In genomic region chr1:10128081-10128765, GRCh38 we compare ENCODE assay signal across 28 cellular contexts.
DNase-seq lines count a peak whose midpoint lies in the region; ATAC-seq and TF ChIP-seq lines count a peak whose summit lies in the region.
"Had no signal": no experiment of that assay in that cellular context is flagged by ENCODE, and none has a peak within 500 bp of the region (broad histone marks: within the 10 kb centered on the region; RNA-seq: fewer than 3 reads in every experiment).

No MANE protein-coding gene starts in this region.

- no peaks in the 10 kb centered on the region for H3K36me3 ChIP-seq in colonic mucosa

- no peak overlapping the region for H3K4me3 ChIP-seq in colonic mucosa
- H3K4me3 ChIP-seq: GM23338, heart left ventricle, lung, Peyer's patch, vagina had no signal

- ATAC-seq in central memory CD8-positive, alpha-beta T cell (replicated peaks; ENCODE audit: extremely low read depth, poor library complexity, severe bottlenecking), result no peak
- ATAC-seq in HG03432 (IDR thresholded peaks at IDR 0.05; ENCODE audit: unreplicated experiment), result no peak
- ATAC-seq: GM23338; heart left ventricle; HepG2; sciatic nerve; stimulated activated memory B cell treated with anti-CD40 and anti-IgM and Interleukin-4, amounts not matched to agents 10 μg/mL and 1 μg/mL and 100 μg/mL, for 72 hours had no signal

- no peak overlapping the region for H3K9ac ChIP-seq in colonic mucosa (ENCODE audit: low read depth in 2 of 2, low read length in 2 of 2)

- H3K36me3 Mint-ChIP-seq in central memory CD8-positive, alpha-beta T cell (ENCODE audit: insufficient read depth), result peaks cover 36% of the 10 kb centered on the region

- no peaks in the 10 kb centered on the region for H3K4me1 Mint-ChIP-seq in central memory CD8-positive, alpha-beta T cell
- H3K4me1 Mint-ChIP-seq: B cell; GM23338; stimulated activated memory B cell treated with anti-CD40 and anti-IgM and Interleukin-4, amounts not matched to agents 10 μg/mL and 1 μg/mL and 100 μg/mL, for 72 hours had no signal

- intact Hi-C loops in colonic mucosa (cut with DNase I), result no loop called here

- DNase-seq in Ammon's horn (ENCODE audit: low spot score), result peak; percentile 84
- DNase-seq in central memory CD8-positive, alpha-beta T cell (ENCODE audit: low spot score in 2 of 2), result no peak
- DNase-seq in inferior parietal cortex (ENCODE audit: extremely low spot score), result peak; percentile 88
- DNase-seq in retina, result peak; percentile 69
- no peak for DNase-seq in NCI-H187 (lab: John Stamatoyannopoulos, UW)
- no peak for DNase-seq in colonic mucosa
- no peak for DNase-seq in NCI-H1092 treated with DMSO at 0.1 percent for 48 hours (lab: John Stamatoyannopoulos, UW)
- DNase-seq: activated CD4-positive, alpha-beta T cell treated with anti-CD3 and anti-CD28 coated beads, Interleukin-2, amount 50 U/mL, for 4 hours; activated CD4-positive, CD25-positive, alpha-beta regulatory T cell; central memory CD4-positive, alpha-beta T cell; heart left ventricle; HFFc6; NCI-H1092; NCI-H2029 treated with DMSO at 0.1 percent for 48 hours; NCI-H345; Peyer's patch; SIG-M5; stimulated activated CD4-positive, alpha-beta T cell treated with anti-CD3 and anti-CD28 coated beads, Interleukin-4, amount 100 ng/mL, for 4 hours had no signal

- H3K27me3 ChIP-seq in colonic mucosa, result no peaks in the 10 kb centered on the region
- H3K27me3 ChIP-seq: heart left ventricle, Peyer's patch, vagina had no signal

- H3K9me3 ChIP-seq in colonic mucosa, result no peaks in the 10 kb centered on the region
- H3K9me3 ChIP-seq: heart left ventricle, Peyer's patch, vagina had no signal

- no peaks in the 10 kb centered on the region for H3K4me1 ChIP-seq in colonic mucosa
- H3K4me1 ChIP-seq: heart left ventricle, Peyer's patch, vagina had no signal

- no peaks in the 10 kb centered on the region for H3K27me3 Mint-ChIP-seq in central memory CD8-positive, alpha-beta T cell
- H3K27me3 Mint-ChIP-seq: activated naive CD8-positive, alpha-beta T cell; B cell; stimulated activated memory B cell treated with anti-CD40 and anti-IgM and Interleukin-4, amounts not matched to agents 10 μg/mL and 1 μg/mL and 100 μg/mL, for 72 hours had no signal

- H3K27ac ChIP-seq in colonic mucosa, result no peak overlapping the region
- H3K27ac ChIP-seq: Peyer's patch, vagina had no signal

- no peaks in the 10 kb centered on the region for H3K9me3 Mint-ChIP-seq in central memory CD8-positive, alpha-beta T cell
- H3K9me3 Mint-ChIP-seq: GM23338; HFFc6; neural crest cell; stimulated activated memory B cell treated with anti-CD40 and anti-IgM and Interleukin-4, amounts not matched to agents 10 μg/mL and 1 μg/mL and 100 μg/mL, for 72 hours had no signal

- peak overlapping the region; percentile 5 for H3K27ac Mint-ChIP-seq in central memory CD8-positive, alpha-beta T cell (ENCODE audit: low read depth)
- H3K27ac Mint-ChIP-seq: activated naive CD8-positive, alpha-beta T cell; B cell; GM23338; HFFc6; stimulated activated memory B cell treated with anti-CD40 and anti-IgM and Interleukin-4, amounts not matched to agents 10 μg/mL and 1 μg/mL and 100 μg/mL, for 72 hours had no signal

- no peak for TF ChIP-seq CTCF in colonic mucosa (IDR thresholded peaks at IDR 0.05)

- H3K4me3 Mint-ChIP-seq in central memory CD8-positive, alpha-beta T cell, result no peak overlapping the region
- H3K4me3 Mint-ChIP-seq: activated naive CD8-positive, alpha-beta T cell; B cell; GM23338; HFFc6; neural crest cell; stimulated activated memory B cell treated with anti-CD40 and anti-IgM and Interleukin-4, amounts not matched to agents 10 μg/mL and 1 μg/mL and 100 μg/mL, for 72 hours had no signal

Comparison
In these comparisons a context has a peak if more than half of its experiments do, and no peak if none do; other contexts are left out.
1. DNase-seq: peak in Ammon's horn (single experiment), inferior parietal cortex (single experiment) and retina (single experiment); none in central memory CD8-positive, alpha-beta T cell (0 of 2), NCI-H187 (0 of 2), colonic mucosa (single experiment) and NCI-H1092 treated with DMSO at 0.1 percent for 48 hours (single experiment).